Comparison of ENCODE assay signal across 22 cellular contexts in genomic region chr1:182768973-182769372, GRCh38. TPM values are rescaled to one million over a fixed set of nuclear protein-coding genes. Genes with fewer than 3 reads are reported as not detected.
DNase-seq lines count a peak whose midpoint lies in the region; ATAC-seq, FAIRE-seq and TF ChIP-seq lines count a peak whose summit lies in the region.
"Had no signal": no experiment of that assay in that cellular context is flagged by ENCODE, and none has a peak within 500 bp of the region (broad histone marks: within the 10 kb centered on the region; RNA-seq: fewer than 3 reads in every experiment).

No MANE protein-coding gene starts in this region.

- H3K4me3 ChIP-seq in breast epithelium = no peak overlapping the region
- H3K4me3 ChIP-seq in RWPE2 (ENCODE audit: severe bottlenecking) = no peak overlapping the region
- H3K4me3 ChIP-seq in esophagus squamous epithelium = no peak overlapping the region
- H3K4me3 ChIP-seq in skeletal muscle tissue (ENCODE audit: low read length in 3 of 3) = no peak overlapping the region
- H3K4me3 ChIP-seq: A549, neural progenitor cell, vagina had no signal

- H3K27me3 ChIP-seq in breast epithelium (no peaks in the 10 kb centered on the region), RWPE2 (ENCODE audit: insufficient read depth, poor library complexity, severe bottlenecking) (no peaks in the 10 kb centered on the region), esophagus squamous epithelium (no peaks in the 10 kb centered on the region), skeletal muscle tissue (ENCODE audit: control insufficient read depth in 3 of 3, insufficient read depth in 3 of 3, low read length in 3 of 3) (no peaks in the 10 kb centered on the region)
- H3K27me3 ChIP-seq: neural progenitor cell, vagina had no signal

- H3K4me1 ChIP-seq in breast epithelium (no peaks in the 10 kb centered on the region), RWPE2 (ENCODE audit: insufficient read depth, poor library complexity, severe bottlenecking) (no peaks in the 10 kb centered on the region), esophagus squamous epithelium (peaks cover 0 to 31% (median 8%) of the 10 kb centered on the region in 3 donors), skeletal muscle tissue (ENCODE audit: control insufficient read depth in 3 of 3, insufficient read depth in 3 of 3, low read length in 3 of 3) (peaks cover 9 to 15% (median 13%) of the 10 kb centered on the region in 3 donors)
- H3K4me1 ChIP-seq: A549 had no signal

- H3K9me3 Mint-ChIP-seq in MCF 10A (ENCODE audit: unreplicated experiment) = no peaks in the 10 kb centered on the region
- H3K9me3 Mint-ChIP-seq: activated naive CD4-positive, alpha-beta T cell treated with anti-CD3 and anti-CD28 coated beads, Interleukin-2, amount 50 U/mL, for 24 hours; neural progenitor cell; T-cell had no signal

- POLR2A ChIA-PET in MCF 10A (lab: Yijun Ruan, JAX) = interaction anchor here (0.6 to 1.3 kb wide), 3 partner anchors 14 to 167 kb away, joined by 3 to 4 read pairs (median 3); no protein-coding TSS in a partner anchor

- no peak overlapping the region for H3K4me3 Mint-ChIP-seq in MCF 10A (ENCODE audit: unreplicated experiment)
- H3K4me3 Mint-ChIP-seq: activated naive CD4-positive, alpha-beta T cell treated with anti-CD3 and anti-CD28 coated beads, Interleukin-2, amount 50 U/mL, for 24 hours; neural progenitor cell; T-cell had no signal

- peak; percentile 73; the same call in 2 of the 3 replicates for ATAC-seq in RWPE2 (ENCODE audit: low read depth)
- ATAC-seq: A549, left colon, T-cell had no signal

- H3K27me3 Mint-ChIP-seq in MCF 10A (ENCODE audit: insufficient read depth, unreplicated experiment) = no peaks in the 10 kb centered on the region

- no peaks in the 10 kb centered on the region for H3K36me3 Mint-ChIP-seq in MCF 10A (ENCODE audit: insufficient read depth, unreplicated experiment)
- H3K36me3 Mint-ChIP-seq: activated naive CD4-positive, alpha-beta T cell treated with anti-CD3 and anti-CD28 coated beads, Interleukin-2, amount 50 U/mL, for 24 hours; neural progenitor cell; T-cell had no signal

- H3K9ac ChIP-seq in skeletal muscle tissue (ENCODE audit: low read depth in 1 of 3, low read length in 3 of 3) = no peak overlapping the region
- H3K9ac ChIP-seq: neural progenitor cell had no signal

- 17 to 31% methylated on average over 2 of the region's 2 CpGs for WGBS in esophagus squamous epithelium, 2 donors

- peak; percentile 63 for DNase-seq in MCF 10A (ENCODE audit: unreplicated experiment)
- DNase-seq in breast epithelium (ENCODE audit: low spot score in 2 of 2) = no peak
- DNase-seq in RWPE2 (ENCODE audit: low spot score) = no peak
- DNase-seq in esophagus squamous epithelium (lab: John Stamatoyannopoulos, UW) = no peak
- DNase-seq in DMS153 treated with DMSO at 0.1 percent for 48 hours (lab: John Stamatoyannopoulos, UW; ENCODE audit: unreplicated experiment) = no peak
- DNase-seq in HTR-8/SVneo (ENCODE audit: insufficient read length, low spot score) = no peak
- DNase-seq in stimulated activated naive CD4-positive, alpha-beta T cell treated with Interleukin-2 at 50 U/mL for 16 hours (lab: John Stamatoyannopoulos, UW) = no peak
- DNase-seq: activated CD4-positive, alpha-beta T cell treated with anti-CD3 and anti-CD28 coated beads for 4 hours; C1 segment of cervical spinal cord; left colon; NCI-H1436; NCI-H69; OCI-M1; SIG-M5; T-cell had no signal

- H3K9me3 ChIP-seq in breast epithelium = no peaks in the 10 kb centered on the region
- no peaks in the 10 kb centered on the region for H3K9me3 ChIP-seq in RWPE2 (ENCODE audit: severe bottlenecking)
- no peaks in the 10 kb centered on the region for H3K9me3 ChIP-seq in esophagus squamous epithelium
- H3K9me3 ChIP-seq in skeletal muscle tissue (ENCODE audit: control insufficient read depth in 3 of 3, low read length in 3 of 3) = no peaks in the 10 kb centered on the region
- H3K9me3 ChIP-seq: A549, vagina had no signal

- TF ChIP-seq POLR2A in breast epithelium (IDR thresholded peaks at IDR 0.05) (no peak), esophagus squamous epithelium (IDR thresholded peaks at IDR 0.05) (no peak)

- H3K36me3 ChIP-seq in breast epithelium (no peaks in the 10 kb centered on the region), RWPE2 (ENCODE audit: low read depth) (no peaks in the 10 kb centered on the region), esophagus squamous epithelium (no peaks in the 10 kb centered on the region), skeletal muscle tissue (ENCODE audit: control insufficient read depth in 3 of 3, insufficient read depth in 3 of 3, low read length in 3 of 3) (no peaks in the 10 kb centered on the region)
- H3K36me3 ChIP-seq: neural progenitor cell, vagina had no signal

- no TSS peak for BruUV-seq in MCF 10A (replicated peaks; lab: Mats Ljungman, UMichigan)

- H3K27ac ChIP-seq in breast epithelium (no peak overlapping the region), RWPE2 (ENCODE audit: poor library complexity, severe bottlenecking) (no peak overlapping the region), esophagus squamous epithelium (peak overlapping the region in 3 of 4 donors; percentile 33 to 65 (median 36)), skeletal muscle tissue (ENCODE audit: low read depth, low read length) (peak overlapping the region; percentile 6)
- H3K27ac ChIP-seq: A549, neural progenitor cell, vagina had no signal

- no peak for FAIRE-seq in HTR-8/SVneo (lab: Jason Lieb, UNC)
- FAIRE-seq: A549, TTC549 had no signal

- H3K27ac Mint-ChIP-seq in MCF 10A (ENCODE audit: low read depth, unreplicated experiment) = no peak overlapping the region
- H3K27ac Mint-ChIP-seq: activated naive CD4-positive, alpha-beta T cell treated with anti-CD3 and anti-CD28 coated beads, Interleukin-2, amount 50 U/mL, for 24 hours; neural progenitor cell; T-cell had no signal

- TF ChIP-seq CTCF in MCF 10A (IDR thresholded peaks at IDR 0.05; ENCODE audit: unreplicated experiment) (no peak), breast epithelium (IDR thresholded peaks at IDR 0.05) (no peak), RWPE2 (IDR thresholded peaks at IDR 0.05; ENCODE audit: poor library complexity, severe bottlenecking) (no peak), esophagus squamous epithelium (IDR thresholded peaks at IDR 0.05) (no peak)

- CTCF ChIA-PET in MCF 10A (lab: Yijun Ruan, JAX) = interaction anchor here (0.9 to 2.4 kb wide), 5 partner anchors 13 to 173 kb away, joined by 3 to 14 read pairs (median 7); no protein-coding TSS in a partner anchor

- intact Hi-C loops in MCF 10A (cut with micrococcal nuclease) (no loop called here), breast epithelium (cut with DNase I; ENCODE audit: low total_unique reads) (no loop called here), esophagus squamous epithelium (cut with DNase I) (no loop called here)

- H3K4me1 Mint-ChIP-seq in MCF 10A (ENCODE audit: insufficient read depth, unreplicated experiment) = peaks cover 10% of the 10 kb centered on the region
- H3K4me1 Mint-ChIP-seq: activated naive CD4-positive, alpha-beta T cell treated with anti-CD3 and anti-CD28 coated beads, Interleukin-2, amount 50 U/mL, for 24 hours; T-cell had no signal

RNA-seq across cellular contexts. Expression of gene NPL, which starts 20.6 kb away (rescaled TPM):
- 4.5 and 6.2 TPM in 2 replicates for total RNA-seq in MCF 10A (2022)
- total RNA-seq in breast epithelium = 10 to 100 TPM in 2 of 3 donors, 1 to 10 TPM in 1; 8.2 to 20.6 (median 19.3) TPM
- total RNA-seq in esophagus squamous epithelium = 10 to 100 TPM in 3 of 4 donors, 1 to 10 TPM in 1; 7.8 to 16.2 (median 12.6) TPM
- total RNA-seq in skeletal muscle tissue = 47.5 TPM
- total RNA-seq: G401 had no signal

Comparison
In these comparisons a context has a peak if more than half of its experiments do, and no peak if none do; other contexts are left out.
1. H3K27ac ChIP-seq: peak in esophagus squamous epithelium (3 of 4) and skeletal muscle tissue (single experiment); none in breast epithelium (0 of 2) and RWPE2 (single experiment).